In the genomic region with DNA sequence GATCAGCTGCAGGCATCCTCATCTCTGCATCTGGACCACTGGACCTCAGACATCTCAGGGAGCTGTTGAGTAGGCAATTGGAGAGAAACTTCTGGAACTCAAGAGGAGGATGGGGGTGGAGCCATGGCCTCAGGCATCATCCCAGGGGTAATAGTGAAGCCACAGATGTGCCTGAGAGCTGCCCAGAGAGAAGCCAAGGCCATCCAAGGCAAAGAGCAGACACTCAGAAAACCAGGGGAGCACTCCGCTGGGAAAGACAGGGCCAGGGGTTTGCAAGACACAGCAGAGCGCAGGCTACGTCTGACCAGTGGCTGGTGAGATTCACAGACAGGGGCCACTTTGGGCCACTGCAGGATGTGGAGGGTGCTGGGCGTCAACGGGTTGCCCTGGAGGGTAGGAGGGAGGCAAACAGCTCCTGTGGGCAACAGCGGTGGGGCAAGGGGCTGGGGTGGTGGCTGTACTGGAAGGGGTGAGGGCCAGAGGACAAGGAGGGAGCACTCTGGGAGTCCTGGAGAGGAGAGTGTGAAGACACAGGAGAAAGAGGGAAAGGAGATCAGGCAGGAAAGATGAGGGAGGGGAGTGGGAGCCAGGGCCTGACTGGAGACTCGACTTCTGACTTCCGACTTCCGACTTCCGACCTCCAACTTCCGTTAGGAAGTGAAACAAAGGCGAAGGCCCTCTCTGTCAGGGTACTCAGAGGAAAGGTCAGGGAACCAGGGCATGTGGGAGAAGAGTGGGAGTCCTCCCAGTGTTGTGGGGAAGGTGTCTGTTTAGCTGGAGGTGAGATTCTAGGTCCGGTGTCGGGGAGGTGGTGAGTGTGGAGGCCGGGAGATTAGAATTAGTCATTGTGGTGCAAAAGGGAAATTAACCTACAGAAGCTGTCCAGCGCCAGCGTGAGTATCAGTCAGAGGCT, we compare ENCODE assay signal across 12 cellular contexts.
DNase-seq lines count a peak whose midpoint lies in the region; ATAC-seq and TF ChIP-seq lines count a peak whose summit lies in the region.
"Had no signal": no experiment of that assay in that cellular context is flagged by ENCODE, and none has a peak within 500 bp of the region (broad histone marks: within the 10 kb centered on the region; RNA-seq: fewer than 3 reads in every experiment).

No MANE protein-coding gene starts in this region.

- no peak overlapping the region for H3K27ac Mint-ChIP-seq in activated CD8-positive, alpha-beta memory T cell treated with anti-CD3 and anti-CD28 coated beads, Interleukin-2, amount 10 ng/mL, durations not matched to agents 7 days and 5 days
- peak overlapping the region; percentile 58 for H3K27ac Mint-ChIP-seq in central memory CD8-positive, alpha-beta T cell (ENCODE audit: low read depth)
- H3K27ac Mint-ChIP-seq: dendritic cell treated with granulocyte-macrophage colony-stimulating factor and Interleukin-4, amounts not matched to agents 40 ng/mL and 50 ng/mL, for 4 days had no signal

- no peak overlapping the region for H3K27ac ChIP-seq in spleen

- WGBS in spleen, 5 donors, result 60 to 74% (median 69%) methylated on average over 14 to 17 of the region's 17 CpGs

- CTCF ChIA-PET in activated CD8-positive, alpha-beta memory T cell treated with anti-CD3 and anti-CD28 coated beads, Interleukin-2, amount 10 ng/mL, durations not matched to agents 7 days and 5 days (lab: Charles Lee), result no interaction called here

- intact Hi-C loops in spleen (cut with DNase I; ENCODE audit: low total_unique reads), result no loop called here

- peaks cover 26% of the 10 kb centered on the region for H3K4me1 Mint-ChIP-seq in activated CD8-positive, alpha-beta memory T cell treated with anti-CD3 and anti-CD28 coated beads, Interleukin-2, amount 10 ng/mL, durations not matched to agents 7 days and 5 days
- peaks cover 43% of the 10 kb centered on the region for H3K4me1 Mint-ChIP-seq in central memory CD8-positive, alpha-beta T cell

- no peak for TF ChIP-seq POLR2A in spleen (IDR thresholded peaks at IDR 0.05)

- H3K27me3 ChIP-seq in spleen (replicated peaks in 1 of 7), result no peaks in the 10 kb centered on the region

- ATAC-seq in activated CD8-positive, alpha-beta memory T cell treated with anti-CD3 and anti-CD28 coated beads, Interleukin-2, amount 10 ng/mL, durations not matched to agents 7 days and 5 days, result peak; percentile 45
- ATAC-seq in central memory CD8-positive, alpha-beta T cell (replicated peaks; ENCODE audit: extremely low read depth, poor library complexity, severe bottlenecking), result no peak
- ATAC-seq: mucosa of descending colon had no signal

- H3K36me3 ChIP-seq in spleen, result peaks cover 0 to 17% (median 0%) of the 10 kb centered on the region in 6 donors

- H3K4me3 ChIP-seq in spleen, result no peak overlapping the region
- H3K4me3 ChIP-seq: mucosa of descending colon had no signal

- no peaks in the 10 kb centered on the region for H3K9me3 ChIP-seq in spleen
- H3K9me3 ChIP-seq: mucosa of descending colon had no signal

- DNase-seq in activated CD8-positive, alpha-beta memory T cell treated with anti-CD3 and anti-CD28 coated beads, Interleukin-2, amount 10 ng/mL, durations not matched to agents 7 days and 5 days, result no peak
- no peak for DNase-seq in activated CD8-positive, alpha-beta memory T cell treated with anti-CD3 and anti-CD28 coated beads, Interleukin-2, amount 50 U/mL, for 4 hours
- peak; percentile 40 for DNase-seq in MV-4-11 (lab: John Stamatoyannopoulos, UW)
- DNase-seq in central memory CD8-positive, alpha-beta T cell (ENCODE audit: low spot score in 2 of 2), result no peak
- DNase-seq in spleen, result peak; percentile 43
- DNase-seq in stimulated activated CD4-positive, alpha-beta T cell treated with anti-CD3 and anti-CD28 coated beads, Interleukin-2, amount 100 ng/mL, for 48 hours, result no peak
- DNase-seq in NK-92 (lab: John Stamatoyannopoulos, UW; ENCODE audit: unreplicated experiment), result no peak
- DNase-seq in NCI-H2081 (lab: John Stamatoyannopoulos, UW), result no peak
- DNase-seq: activated effector memory CD4-positive, alpha-beta T cell treated with anti-CD3 and anti-CD28 coated beads, Interleukin-2, amount 50 U/mL, for 16 hours; NCI-H510A had no signal

- H3K4me1 ChIP-seq in spleen, result no peaks in the 10 kb centered on the region

- H3K36me3 Mint-ChIP-seq in activated CD8-positive, alpha-beta memory T cell treated with anti-CD3 and anti-CD28 coated beads, Interleukin-2, amount 10 ng/mL, durations not matched to agents 7 days and 5 days, result no peaks in the 10 kb centered on the region
- H3K36me3 Mint-ChIP-seq in central memory CD8-positive, alpha-beta T cell (ENCODE audit: insufficient read depth), result peaks cover 11% of the 10 kb centered on the region

- no peaks in the 10 kb centered on the region for H3K9me3 Mint-ChIP-seq in activated CD8-positive, alpha-beta memory T cell treated with anti-CD3 and anti-CD28 coated beads, Interleukin-2, amount 10 ng/mL, durations not matched to agents 7 days and 5 days (ENCODE audit: low read depth)
- no peaks in the 10 kb centered on the region for H3K9me3 Mint-ChIP-seq in central memory CD8-positive, alpha-beta T cell
- H3K9me3 Mint-ChIP-seq: dendritic cell treated with granulocyte-macrophage colony-stimulating factor and Interleukin-4, amounts not matched to agents 40 ng/mL and 50 ng/mL, for 4 days had no signal

- H3K4me3 Mint-ChIP-seq in activated CD8-positive, alpha-beta memory T cell treated with anti-CD3 and anti-CD28 coated beads, Interleukin-2, amount 10 ng/mL, durations not matched to agents 7 days and 5 days, result no peak overlapping the region
- peak overlapping the region; percentile 21 for H3K4me3 Mint-ChIP-seq in central memory CD8-positive, alpha-beta T cell
- H3K4me3 Mint-ChIP-seq: dendritic cell treated with granulocyte-macrophage colony-stimulating factor and Interleukin-4, amounts not matched to agents 40 ng/mL and 50 ng/mL, for 4 days had no signal

- H3K27me3 Mint-ChIP-seq in activated CD8-positive, alpha-beta memory T cell treated with anti-CD3 and anti-CD28 coated beads, Interleukin-2, amount 10 ng/mL, durations not matched to agents 7 days and 5 days, result no peaks in the 10 kb centered on the region
- no peaks in the 10 kb centered on the region for H3K27me3 Mint-ChIP-seq in central memory CD8-positive, alpha-beta T cell

- TF ChIP-seq CTCF in spleen (IDR thresholded peaks at IDR 0.05 in 8 of 11, conservative IDR thresholded peaks at IDR 0.05 in 3 of 11), result no peak

Comparison
In these comparisons a context has a peak if more than half of its experiments do, and no peak if none do; other contexts are left out.
1. DNase-seq: peak in MV-4-11 (single experiment) and spleen (single experiment); none in activated CD8-positive, alpha-beta memory T cell treated with anti-CD3 and anti-CD28 coated beads, Interleukin-2, amount 10 ng/mL, durations not matched to agents 7 days and 5 days (single experiment), activated CD8-positive, alpha-beta memory T cell treated with anti-CD3 and anti-CD28 coated beads, Interleukin-2, amount 50 U/mL, for 4 hours (single experiment), central memory CD8-positive, alpha-beta T cell (0 of 2), stimulated activated CD4-positive, alpha-beta T cell treated with anti-CD3 and anti-CD28 coated beads, Interleukin-2, amount 100 ng/mL, for 48 hours (0 of 2), NK-92 (single experiment) and NCI-H2081 (0 of 2).